ENCODE assay signal across 14 cellular contexts in genomic region chr10:101284171-101285092, GRCh38.
DNase-seq lines count a peak whose midpoint lies in the region; ATAC-seq lines count a peak whose summit lies in the region.
"Had no signal": no experiment of that assay in that cellular context is flagged by ENCODE, and none has a peak within 500 bp of the region (broad histone marks: within the 10 kb centered on the region; RNA-seq: fewer than 3 reads in every experiment).

No MANE protein-coding gene starts in this region.

- H3K4me1 ChIP-seq in rectal smooth muscle tissue (ENCODE audit: control insufficient read depth, insufficient read depth, low read length): no peaks in the 10 kb centered on the region
- H3K4me1 ChIP-seq: adrenal gland had no signal

- DNase-seq in NCI-H1105 treated with DMSO at 0.1 percent for 48 hours (lab: John Stamatoyannopoulos, UW) (peak; percentile 56), NCI-H1105 (lab: John Stamatoyannopoulos, UW) (no peak), NCI-H2227 treated with DMSO at 0.1 percent for 48 hours (lab: John Stamatoyannopoulos, UW) (peak; percentile 51), MV-4-11 (lab: John Stamatoyannopoulos, UW) (no peak), amniotic stem cell (lab: John Stamatoyannopoulos, UW) (no peak)
- DNase-seq: 8988T; activated CD8-positive, alpha-beta T cell treated with anti-CD3 and anti-CD28 coated beads, Interleukin-2, amount 10 ng/mL, durations not matched to agents 7 days and 5 days; adrenal gland; DMS 273 treated with DMSO at 0.1 percent for 48 hours; MM.1S; NK-92 treated with Interleukin-12 subunit alpha and Interleukin-12 subunit beta, amount 100 ng/mL, for 24 hours had no signal

- H3K27ac ChIP-seq in rectal smooth muscle tissue (ENCODE audit: low read depth, low read length): no peak overlapping the region
- H3K27ac ChIP-seq: adrenal gland had no signal

- ATAC-seq in HG03175 (IDR thresholded peaks at IDR 0.05; ENCODE audit: unreplicated experiment): no peak
- ATAC-seq: activated CD8-positive, alpha-beta T cell treated with anti-CD3 and anti-CD28 coated beads, Interleukin-2, amount 10 ng/mL, durations not matched to agents 7 days and 5 days had no signal

- H3K27me3 ChIP-seq in rectal smooth muscle tissue (ENCODE audit: control insufficient read depth, insufficient read depth, low read length): peaks cover 41% of the 10 kb centered on the region

- H3K4me3 ChIP-seq in iPS-11a (ENCODE audit: low read depth, low read length) (peak overlapping the region; percentile 36), rectal smooth muscle tissue (ENCODE audit: low read length) (peak overlapping the region; percentile 2)
- H3K4me3 ChIP-seq: adrenal gland had no signal

- no peak overlapping the region for H3K9ac ChIP-seq in rectal smooth muscle tissue (ENCODE audit: low read length)

- H3K36me3 ChIP-seq in rectal smooth muscle tissue (ENCODE audit: control insufficient read depth, insufficient read depth, low read length): no peaks in the 10 kb centered on the region
- H3K36me3 ChIP-seq: adrenal gland had no signal

Comparison
In these comparisons a context has a peak if more than half of its experiments do, and no peak if none do; other contexts are left out.
1. DNase-seq: peak in NCI-H1105 treated with DMSO at 0.1 percent for 48 hours (single experiment) and NCI-H2227 treated with DMSO at 0.1 percent for 48 hours (single experiment); none in NCI-H1105 (single experiment), MV-4-11 (single experiment) and amniotic stem cell (single experiment).